Comparison of ENCODE assay signal across 20 cellular contexts in the genomic region with DNA sequence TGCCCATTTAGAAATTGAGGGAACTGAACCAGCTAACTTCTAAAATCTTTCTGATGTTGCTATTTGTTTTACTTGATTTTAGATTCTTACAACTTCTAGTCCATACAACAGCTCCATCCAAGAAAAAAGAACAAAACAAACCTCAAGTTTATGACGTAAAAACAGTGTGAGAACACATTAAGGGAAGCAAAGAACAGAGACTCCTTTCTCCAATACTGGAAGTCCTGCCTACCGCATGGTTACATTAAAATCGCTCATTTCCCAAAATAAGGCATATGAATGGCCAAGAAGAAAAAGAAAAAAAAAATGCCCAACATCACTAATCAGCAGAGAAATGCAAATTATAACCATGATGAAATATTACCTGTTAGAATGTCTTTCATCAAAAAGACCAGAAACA.
DNase-seq lines count a peak whose midpoint lies in the region; ATAC-seq and TF ChIP-seq lines count a peak whose summit lies in the region.
"Had no signal": no experiment of that assay in that cellular context is flagged by ENCODE, and none has a peak within 500 bp of the region (broad histone marks: within the 10 kb centered on the region; RNA-seq: fewer than 3 reads in every experiment).

No MANE protein-coding gene starts in this region.

- no peak for TF ChIP-seq CTCF in left ventricle myocardium inferior (IDR thresholded peaks at IDR 0.05; ENCODE audit: borderline replicate concordance)
- TF ChIP-seq CTCF in glutamatergic neuron (IDR thresholded peaks at IDR 0.05; ENCODE audit: partially characterized antibody, unreplicated experiment): no peak
- TF ChIP-seq CTCF in thyroid gland (IDR thresholded peaks at IDR 0.05): no peak

- peak overlapping the region; percentile 90 for H3K27ac Mint-ChIP-seq in glutamatergic neuron (ENCODE audit: unreplicated experiment)
- H3K27ac Mint-ChIP-seq: CD14-positive monocyte; CD4-positive, alpha-beta memory T cell; CD4-positive, CD25-positive, alpha-beta regulatory T cell had no signal

- 92 to 94% methylated on average over 3 of the region's 3 CpGs for WGBS in thyroid gland, 2 donors

- ATAC-seq in Right ventricle myocardium inferior: no peak
- ATAC-seq: A549 had no signal

- H3K4me1 ChIP-seq in left ventricle myocardium inferior: peaks cover 46% of the 10 kb centered on the region
- peaks cover 0 to 13% of the 10 kb centered on the region in 2 donors for H3K4me1 ChIP-seq in thyroid gland
- H3K4me1 ChIP-seq: A549, Caco-2 had no signal

- peaks cover 11% of the 10 kb centered on the region for H3K27me3 Mint-ChIP-seq in glutamatergic neuron (ENCODE audit: unreplicated experiment)
- H3K27me3 Mint-ChIP-seq: CD4-positive, alpha-beta memory T cell had no signal

- H3K36me3 Mint-ChIP-seq in glutamatergic neuron (ENCODE audit: unreplicated experiment): no peaks in the 10 kb centered on the region
- H3K36me3 Mint-ChIP-seq: CD14-positive monocyte; CD4-positive, alpha-beta memory T cell; CD4-positive, CD25-positive, alpha-beta regulatory T cell; CD8-positive, alpha-beta memory T cell had no signal

- no peak for DNase-seq in left ventricle myocardium inferior
- DNase-seq in Right ventricle myocardium inferior (ENCODE audit: missing footprints): no peak
- peak; percentile 37 for DNase-seq in COLO829 (ENCODE audit: low spot score)
- DNase-seq in SK-MEL-5 (ENCODE audit: low read depth, low spot score): peak; percentile 85
- DNase-seq in glutamatergic neuron: no peak
- no peak for DNase-seq in thyroid gland
- no peak for DNase-seq in AML-193 (lab: John Stamatoyannopoulos, UW)
- DNase-seq: BE2C; C1 segment of cervical spinal cord; Caco-2; Calu3; CD4-positive, alpha-beta memory T cell; CD4-positive, CD25-positive, alpha-beta regulatory T cell; CD8-positive, alpha-beta memory T cell; DMS79 treated with DMSO at 0.1 percent for 48 hours; GF-D8 had no signal

- H3K36me3 ChIP-seq in left ventricle myocardium inferior (no peaks in the 10 kb centered on the region), thyroid gland (no peaks in the 10 kb centered on the region)
- H3K36me3 ChIP-seq: BE2C, BLaER1 had no signal

- intact Hi-C loops in left ventricle myocardium inferior (cut with micrococcal nuclease): no loop called here
- intact Hi-C loops in Right ventricle myocardium inferior (cut with DNase I): loop anchor here (5.0 kb wide), 1 partner anchor 56 kb away; no protein-coding TSS in a partner anchor
- intact Hi-C loops in thyroid gland (cut with DNase I): no loop called here

- H3K27me3 ChIP-seq in left ventricle myocardium inferior (ENCODE audit: low read depth): no peaks in the 10 kb centered on the region
- no peaks in the 10 kb centered on the region for H3K27me3 ChIP-seq in thyroid gland
- H3K27me3 ChIP-seq: BE2C, BLaER1 had no signal

- H3K9me3 ChIP-seq in left ventricle myocardium inferior (replicated peaks) (no peaks in the 10 kb centered on the region), thyroid gland (no peaks in the 10 kb centered on the region)
- H3K9me3 ChIP-seq: A549, BE2C, BLaER1, Caco-2 had no signal

- no peak for TF ChIP-seq POLR2A in thyroid gland (IDR thresholded peaks at IDR 0.05)

- H3K27ac ChIP-seq in left ventricle myocardium inferior (replicated peaks): peak overlapping the region; percentile 96
- no peak overlapping the region for H3K27ac ChIP-seq in thyroid gland
- H3K27ac ChIP-seq: 22Rv1, A549, BLaER1 had no signal

- peaks cover 18% of the 10 kb centered on the region for H3K9me3 Mint-ChIP-seq in glutamatergic neuron (ENCODE audit: unreplicated experiment)
- H3K9me3 Mint-ChIP-seq: CD4-positive, alpha-beta memory T cell; CD4-positive, CD25-positive, alpha-beta regulatory T cell; CD8-positive, alpha-beta memory T cell had no signal

- peak overlapping the region; percentile 2 for H3K4me3 Mint-ChIP-seq in glutamatergic neuron (ENCODE audit: unreplicated experiment)
- H3K4me3 Mint-ChIP-seq: CD14-positive monocyte; CD4-positive, alpha-beta memory T cell; CD4-positive, CD25-positive, alpha-beta regulatory T cell; CD8-positive, alpha-beta memory T cell had no signal

- H3K4me1 Mint-ChIP-seq in glutamatergic neuron (ENCODE audit: low read depth, unreplicated experiment): peaks cover 63% of the 10 kb centered on the region
- H3K4me1 Mint-ChIP-seq: CD14-positive monocyte; CD8-positive, alpha-beta memory T cell had no signal

- H3K4me3 ChIP-seq in left ventricle myocardium inferior: no peak overlapping the region
- no peak overlapping the region for H3K4me3 ChIP-seq in thyroid gland (replicated peaks in 1 of 3)
- H3K4me3 ChIP-seq: A549, BLaER1 had no signal

- in situ Hi-C loops in SK-MEL-5 (cut with HindIII; ENCODE audit: low pct_unique_long_range_greater_than_20kb, low sequenced_read_pairs): no loop called here

Comparison
In these comparisons a context has a peak if more than half of its experiments do, and no peak if none do; other contexts are left out.
1. DNase-seq: peak in COLO829 (single experiment) and SK-MEL-5 (single experiment); none in left ventricle myocardium inferior (single experiment), Right ventricle myocardium inferior (single experiment), glutamatergic neuron (single experiment), thyroid gland (0 of 2) and AML-193 (0 of 2).